ENCODE assay signal across 8 cellular contexts in the genomic region with DNA sequence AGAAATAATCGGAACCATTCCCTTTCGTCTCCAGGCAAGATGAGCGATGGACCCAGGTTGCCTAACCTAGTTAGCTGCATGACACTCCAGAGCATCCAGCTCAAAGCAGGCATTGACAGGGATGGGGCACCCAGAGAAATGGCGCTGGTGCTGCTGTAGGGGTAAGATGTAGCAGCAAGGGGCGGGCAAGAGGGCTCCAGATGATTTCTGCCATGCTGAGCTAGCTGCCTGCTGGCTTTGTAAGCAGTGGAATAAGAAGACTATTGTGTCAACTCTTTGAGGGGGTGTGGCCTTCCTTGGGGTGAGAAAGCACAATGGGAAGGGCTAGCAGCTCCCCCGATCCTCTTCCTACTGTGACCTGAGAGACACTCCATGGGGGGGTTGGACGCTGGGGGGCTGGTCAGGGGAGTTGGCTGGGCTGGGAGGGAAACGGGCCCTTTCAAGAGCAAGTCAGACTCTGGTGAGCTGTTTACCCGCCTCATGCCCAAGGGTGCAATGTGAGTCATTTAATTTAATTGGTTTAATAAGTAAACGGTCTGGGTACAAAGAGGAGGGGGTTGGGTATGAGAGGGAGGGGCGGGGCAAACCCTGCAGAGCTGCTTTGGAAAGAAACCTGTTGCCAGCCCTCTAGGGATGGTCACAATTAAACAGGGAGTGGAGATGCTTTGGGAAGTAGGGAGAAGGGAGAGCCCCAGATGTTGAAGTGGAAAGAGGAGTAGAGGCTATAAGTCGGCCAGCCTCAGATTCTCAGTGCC. TPM values are rescaled to one million over a fixed set of nuclear protein-coding genes. Genes with fewer than 3 reads are reported as not detected.
DNase-seq lines count a peak whose midpoint lies in the region; ATAC-seq and TF ChIP-seq lines count a peak whose summit lies in the region.

No MANE protein-coding gene starts in this region.

- H2AFZ ChIP-seq in HCT116 (ENCODE audit: low read depth, low read length, poor library complexity, severe bottlenecking) = no peak overlapping the region

- DNase-seq in HCT116 (ENCODE audit: low read depth, low spot score) (no peak), NCI-H748 treated with DMSO at 0.1 percent for 48 hours (lab: John Stamatoyannopoulos, UW) (peak; percentile 56), head of caudate nucleus (peak in 28 of 42 donors; percentile 8 to 70 (median 42)), putamen (ENCODE audit: low spot score) (peak; percentile 35), AML-193 (lab: John Stamatoyannopoulos, UW) (no peak), HuH-7.5 (ENCODE audit: low spot score) (no peak)

- TF ChIP-seq RAD21 in HCT116 (IDR thresholded peaks at IDR 0.05; ENCODE audit: low read depth) = no peak

- peak overlapping the region; percentile 54 for H3K4me2 ChIP-seq in HCT116 (ENCODE audit: low read length)

- no peaks in the 10 kb centered on the region for H3K36me3 ChIP-seq in HCT116 (ENCODE audit: control insufficient read depth in 1 of 2, insufficient read depth in 2 of 2, low read length in 2 of 2)

- H3K27me3 ChIP-seq in HCT116 (ENCODE audit: insufficient read depth, low read length) = no peaks in the 10 kb centered on the region

- no peak for TF ChIP-seq CTCF in HCT116 (IDR thresholded peaks at IDR 0.05 in 2 of 3, conservative IDR thresholded peaks at IDR 0.05 in 1 of 3; ENCODE audit: borderline replicate concordance in 1 of 3, insufficient read depth in 1 of 3, low read depth in 2 of 3, low read length in 2 of 3)

- POLR2A ChIA-PET in HCT116 (lab: Charles Lee) = no interaction called here

- no peaks in the 10 kb centered on the region for H3K79me2 ChIP-seq in HCT116 (ENCODE audit: insufficient read depth, low read length)

- RAD21 ChIA-PET in HCT116 (lab: Charles Lee; ENCODE audit: low non-redundant PET in 1 of 2, low total read pairs in 2 of 2, uncharacterized antibody in 2 of 2, unreplicated experiment in 2 of 2) = no interaction called here

- ATAC-seq in HCT116 (peak; percentile 73), HG03571 (IDR thresholded peaks at IDR 0.05; ENCODE audit: unreplicated experiment) (no peak), HG02763 (IDR thresholded peaks at IDR 0.05; ENCODE audit: unreplicated experiment) (no peak)

- no peak overlapping the region for H3K27ac ChIP-seq in HCT116 (ENCODE audit: low read depth, low read length)

- no TSS peak for BruUV-seq in HCT116 (replicated peaks; lab: Mats Ljungman, UMichigan)

- no peaks in the 10 kb centered on the region for H3K9me2 ChIP-seq in HCT116 (ENCODE audit: insufficient read depth)

- H3K4me1 ChIP-seq in HCT116 (ENCODE audit: control insufficient read depth in 1 of 2, insufficient read depth in 2 of 2, low read length in 2 of 2) = peaks cover 21 to 26% of the 10 kb centered on the region in 2 experiments

- CTCF ChIA-PET in HCT116 (lab: Charles Lee) = interaction anchor here (0.6 kb wide), 1 partner anchor 12 kb away, joined by 3 read pairs; no protein-coding TSS in a partner anchor

- H3K9ac ChIP-seq in HCT116 (ENCODE audit: low read length) = no peak overlapping the region

- no peak for TF ChIP-seq POLR2A in HCT116 (IDR thresholded peaks at IDR 0.05; ENCODE audit: borderline replicate concordance, extremely low read depth, insufficient read depth, insufficient read length)

- no peak overlapping the region for H3K4me3 ChIP-seq in HCT116 (replicated peaks in 1 of 2; ENCODE audit: low read depth in 1 of 2, low read length in 2 of 2)

- intact Hi-C loops in HCT116 (cut with micrococcal nuclease) = no loop called here
- intact Hi-C loops in head of caudate nucleus (cut with DNase I) = no loop called here

- H3K9me3 ChIP-seq in HCT116 (ENCODE audit: control insufficient read depth in 1 of 2, insufficient read depth in 1 of 2, low read depth in 1 of 2, low read length in 2 of 2) = no peaks in the 10 kb centered on the region

- H4K20me1 ChIP-seq in HCT116 (ENCODE audit: insufficient read depth) = no peaks in the 10 kb centered on the region

TF ChIP-seq in HCT116, 20 proteins besides CTCF, POLR2A, EP300 and RAD21:
- TF ChIP-seq ELF1 (IDR thresholded peaks at IDR 0.05; ENCODE audit: borderline replicate concordance, low read depth) (no peak), EZH2 (IDR thresholded peaks at IDR 0.05) (no peak), SRF (IDR thresholded peaks at IDR 0.05; ENCODE audit: low read depth) (no peak), POLR2AphosphoS5 (IDR thresholded peaks at IDR 0.05; ENCODE audit: low read depth, low read length) (no peak), JUND (IDR thresholded peaks at IDR 0.05) (no peak; the same call in 1 of the 2 replicates), CEBPB (IDR thresholded peaks at IDR 0.05; ENCODE audit: low read depth) (no peak), EGR1 (IDR thresholded peaks at IDR 0.05; ENCODE audit: low read depth) (no peak), ZNF274 (IDR thresholded peaks at IDR 0.05; ENCODE audit: low read depth, low read length) (no peak), EZH2phosphoT487 (IDR thresholded peaks at IDR 0.05; ENCODE audit: borderline replicate concordance) (no peak), CBX3 (IDR thresholded peaks at IDR 0.05; ENCODE audit: low read depth) (no peak), SP1 (IDR thresholded peaks at IDR 0.05; ENCODE audit: low read depth) (no peak), FOSL1 (IDR thresholded peaks at IDR 0.05; ENCODE audit: low read depth) (no peak), YY1 (IDR thresholded peaks at IDR 0.05; ENCODE audit: extremely low read depth, insufficient replicate concordance, low read depth, low read length) (no peak), ZFX (IDR thresholded peaks at IDR 0.05) (no peak), TCF7L2 (IDR thresholded peaks at IDR 0.05; ENCODE audit: borderline replicate concordance, extremely low read depth, insufficient read depth, insufficient read length) (no peak), SIN3A (IDR thresholded peaks at IDR 0.05; ENCODE audit: low read depth) (no peak)
- TF ChIP-seq, protein P1, sequence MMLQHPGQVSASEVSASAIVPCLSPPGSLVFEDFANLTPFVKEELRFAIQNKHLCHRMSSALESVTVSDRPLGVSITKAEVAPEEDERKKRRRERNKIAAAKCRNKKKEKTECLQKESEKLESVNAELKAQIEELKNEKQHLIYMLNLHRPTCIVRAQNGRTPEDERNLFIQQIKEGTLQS (IDR thresholded peaks at IDR 0.05) = no peak
- TF ChIP-seq, protein P2, sequence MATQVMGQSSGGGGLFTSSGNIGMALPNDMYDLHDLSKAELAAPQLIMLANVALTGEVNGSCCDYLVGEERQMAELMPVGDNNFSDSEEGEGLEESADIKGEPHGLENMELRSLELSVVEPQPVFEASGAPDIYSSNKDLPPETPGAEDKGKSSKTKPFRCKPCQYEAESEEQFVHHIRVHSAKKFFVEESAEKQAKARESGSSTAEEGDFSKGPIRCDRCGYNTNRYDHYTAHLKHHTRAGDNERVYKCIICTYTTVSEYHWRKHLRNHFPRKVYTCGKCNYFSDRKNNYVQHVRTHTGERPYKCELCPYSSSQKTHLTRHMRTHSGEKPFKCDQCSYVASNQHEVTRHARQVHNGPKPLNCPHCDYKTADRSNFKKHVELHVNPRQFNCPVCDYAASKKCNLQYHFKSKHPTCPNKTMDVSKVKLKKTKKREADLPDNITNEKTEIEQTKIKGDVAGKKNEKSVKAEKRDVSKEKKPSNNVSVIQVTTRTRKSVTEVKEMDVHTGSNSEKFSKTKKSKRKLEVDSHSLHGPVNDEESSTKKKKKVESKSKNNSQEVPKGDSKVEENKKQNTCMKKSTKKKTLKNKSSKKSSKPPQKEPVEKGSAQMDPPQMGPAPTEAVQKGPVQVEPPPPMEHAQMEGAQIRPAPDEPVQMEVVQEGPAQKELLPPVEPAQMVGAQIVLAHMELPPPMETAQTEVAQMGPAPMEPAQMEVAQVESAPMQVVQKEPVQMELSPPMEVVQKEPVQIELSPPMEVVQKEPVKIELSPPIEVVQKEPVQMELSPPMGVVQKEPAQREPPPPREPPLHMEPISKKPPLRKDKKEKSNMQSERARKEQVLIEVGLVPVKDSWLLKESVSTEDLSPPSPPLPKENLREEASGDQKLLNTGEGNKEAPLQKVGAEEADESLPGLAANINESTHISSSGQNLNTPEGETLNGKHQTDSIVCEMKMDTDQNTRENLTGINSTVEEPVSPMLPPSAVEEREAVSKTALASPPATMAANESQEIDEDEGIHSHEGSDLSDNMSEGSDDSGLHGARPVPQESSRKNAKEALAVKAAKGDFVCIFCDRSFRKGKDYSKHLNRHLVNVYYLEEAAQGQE (IDR thresholded peaks at IDR 0.05; ENCODE audit: low read depth) = no peak
- TF ChIP-seq, protein P3, sequence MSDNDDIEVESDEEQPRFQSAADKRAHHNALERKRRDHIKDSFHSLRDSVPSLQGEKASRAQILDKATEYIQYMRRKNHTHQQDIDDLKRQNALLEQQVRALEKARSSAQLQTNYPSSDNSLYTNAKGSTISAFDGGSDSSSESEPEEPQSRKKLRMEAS (IDR thresholded peaks at IDR 0.05) = no peak
- TF ChIP-seq, protein P4, sequence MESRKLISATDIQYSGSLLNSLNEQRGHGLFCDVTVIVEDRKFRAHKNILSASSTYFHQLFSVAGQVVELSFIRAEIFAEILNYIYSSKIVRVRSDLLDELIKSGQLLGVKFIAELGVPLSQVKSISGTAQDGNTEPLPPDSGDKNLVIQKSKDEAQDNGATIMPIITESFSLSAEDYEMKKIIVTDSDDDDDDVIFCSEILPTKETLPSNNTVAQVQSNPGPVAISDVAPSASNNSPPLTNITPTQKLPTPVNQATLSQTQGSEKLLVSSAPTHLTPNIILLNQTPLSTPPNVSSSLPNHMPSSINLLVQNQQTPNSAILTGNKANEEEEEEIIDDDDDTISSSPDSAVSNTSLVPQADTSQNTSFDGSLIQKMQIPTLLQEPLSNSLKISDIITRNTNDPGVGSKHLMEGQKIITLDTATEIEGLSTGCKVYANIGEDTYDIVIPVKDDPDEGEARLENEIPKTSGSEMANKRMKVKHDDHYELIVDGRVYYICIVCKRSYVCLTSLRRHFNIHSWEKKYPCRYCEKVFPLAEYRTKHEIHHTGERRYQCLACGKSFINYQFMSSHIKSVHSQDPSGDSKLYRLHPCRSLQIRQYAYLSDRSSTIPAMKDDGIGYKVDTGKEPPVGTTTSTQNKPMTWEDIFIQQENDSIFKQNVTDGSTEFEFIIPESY (IDR thresholded peaks at IDR 0.05; ENCODE audit: extremely low read depth, insufficient replicate concordance, low read length) = no peak
TF ChIP-seq in HCT116: peak in this region for 0.

RNA-seq across cellular contexts. Expression of a gene that starts 50.5 kb away (rescaled TPM):
- 18.2 TPM for total RNA-seq in HCT116 (2021; ENCODE audit: unreplicated experiment)
- polyA plus RNA-seq in HCT116 (2012) = 9.1 and 10.6 TPM in 2 replicates

Comparison
In these comparisons a context has a peak if more than half of its experiments do, and no peak if none do; other contexts are left out.
1. DNase-seq: peak in NCI-H748 treated with DMSO at 0.1 percent for 48 hours (single experiment), head of caudate nucleus (28 of 42) and putamen (single experiment); none in HCT116 (single experiment), AML-193 (0 of 2) and HuH-7.5 (single experiment).